ENCODE assay signal across 22 cellular contexts in genomic region chrX:125826774-125827451, GRCh38.
A peak's percentile ranks its signal among the peaks of the same experiment; 100 is the strongest.
DNase-seq lines count a peak whose midpoint lies in the region; ATAC-seq and TF ChIP-seq lines count a peak whose summit lies in the region.
"Had no signal": no experiment of that assay in that cellular context is flagged by ENCODE, and none has a peak within 500 bp of the region (broad histone marks: within the 10 kb centered on the region; RNA-seq: fewer than 3 reads in every experiment).

No MANE protein-coding gene starts in this region.

- no peak overlapping the region for H3K27ac Mint-ChIP-seq in WTC11

- H3K4me2 ChIP-seq in trophoblast cell (ENCODE audit: low read length), result no peak overlapping the region

- POLR2A ChIA-PET in WTC11 (lab: Charles Lee), result no interaction called here

- no peak overlapping the region for H2BK5ac ChIP-seq in trophoblast cell (ENCODE audit: low read depth, low read length, poor library complexity)

- TF ChIP-seq CTCF in NB4 (IDR thresholded peaks at IDR 0.05; ENCODE audit: low read depth, low read length), result no peak
- TF ChIP-seq CTCF in WTC11 (IDR thresholded peaks at IDR 0.05), result no peak

- DNase-seq in NCI-H82 (lab: John Stamatoyannopoulos, UW) (peak; percentile 39), NCI-H82 treated with DMSO at 0.1 percent for 48 hours (lab: John Stamatoyannopoulos, UW; ENCODE audit: unreplicated experiment) (no peak), NB4 (ENCODE audit: low read depth) (peak; percentile 1), WTC11 (ENCODE audit: low spot score) (no peak), trophoblast cell (no peak), NCI-H774 (lab: John Stamatoyannopoulos, UW) (no peak)
- DNase-seq: 8988T, Calu3, DND-41, GOT3, HCEC 1CT, IMR-90, MV-4-11, NCI-H1417, NCI-H1694, NCI-H2029 treated with DMSO at 0.1 percent for 48 hours, NCI-H226, NCI-H510A treated with DMSO at 0.1 percent for 48 hours, SHP77 had no signal

- H3K9ac ChIP-seq in trophoblast cell (ENCODE audit: low read length), result no peak overlapping the region

- H3K27me3 Mint-ChIP-seq in WTC11 (ENCODE audit: low read depth), result no peaks in the 10 kb centered on the region

- H3K23ac ChIP-seq in trophoblast cell (ENCODE audit: low read length), result no peak overlapping the region

- H2AFZ ChIP-seq in trophoblast cell (ENCODE audit: insufficient read depth, low read length, poor library complexity), result no peak overlapping the region

- H2BK12ac ChIP-seq in trophoblast cell (ENCODE audit: low read length), result no peak overlapping the region

- H4K8ac ChIP-seq in trophoblast cell (ENCODE audit: low read depth, low read length), result peak overlapping the region; percentile 19

- peaks cover 7% of the 10 kb centered on the region for H3K4me1 Mint-ChIP-seq in WTC11

- H4K91ac ChIP-seq in trophoblast cell (ENCODE audit: low read depth, low read length), result no peak overlapping the region

- H3K79me1 ChIP-seq in trophoblast cell (ENCODE audit: low read length), result no peaks in the 10 kb centered on the region

- H3K36me3 Mint-ChIP-seq in WTC11, result peaks cover 7% of the 10 kb centered on the region

- H3K36me3 ChIP-seq in trophoblast cell (ENCODE audit: control insufficient read depth in 1 of 2, insufficient read depth in 2 of 2, low read length in 2 of 2), result no peaks in the 10 kb centered on the region

- no peak overlapping the region for H2AK5ac ChIP-seq in trophoblast cell (ENCODE audit: low read length)

- no peak for TF ChIP-seq POLR2A in NB4 (IDR thresholded peaks at IDR 0.05; ENCODE audit: extremely low read depth, insufficient read length)

- no peaks in the 10 kb centered on the region for H3K27me3 ChIP-seq in trophoblast cell (ENCODE audit: insufficient read depth, low read length)

- H3K4me1 ChIP-seq in trophoblast cell (ENCODE audit: control insufficient read depth in 1 of 2, insufficient read depth in 2 of 2, low read length in 2 of 2), result no peaks in the 10 kb centered on the region

- peaks cover 26% of the 10 kb centered on the region for H3K9me3 Mint-ChIP-seq in WTC11

- no peak overlapping the region for H3K4me3 ChIP-seq in NB4 (ENCODE audit: low read depth, low read length)
- H3K4me3 ChIP-seq in trophoblast cell (ENCODE audit: low read depth, low read length), result no peak overlapping the region

- no peak overlapping the region for H4K12ac ChIP-seq in trophoblast cell (ENCODE audit: low read depth, low read length)

- no peak overlapping the region for H3K27ac ChIP-seq in trophoblast cell (ENCODE audit: low read depth, low read length)
- H3K27ac ChIP-seq: RWPE1 had no signal

- no CpG with 5 or more reads among the region's 6 CpGs for WGBS in trophoblast cell (ENCODE audit: extremely low coverage, insufficient coverage, insufficient read length)

- CTCF ChIA-PET in WTC11 (lab: Charles Lee), result interaction anchor here (0.7 kb wide), 1 partner anchor 311 kb away, joined by 3 read pairs; no protein-coding TSS in a partner anchor

- H3K4ac ChIP-seq in trophoblast cell (ENCODE audit: low read depth, low read length), result no peak overlapping the region

- H3K14ac ChIP-seq in trophoblast cell (ENCODE audit: low read length), result no peak overlapping the region

- H3K79me2 ChIP-seq in trophoblast cell (ENCODE audit: control insufficient read depth, insufficient read depth, low read length, poor library complexity), result no peaks in the 10 kb centered on the region

- ATAC-seq in WTC11 (peak; percentile 46), HG03571 (IDR thresholded peaks at IDR 0.05; ENCODE audit: unreplicated experiment) (no peak), GM18861 (IDR thresholded peaks at IDR 0.05; ENCODE audit: unreplicated experiment) (no peak)

- H3K18ac ChIP-seq in trophoblast cell (ENCODE audit: low read length), result no peak overlapping the region

- H3K9me3 ChIP-seq in trophoblast cell (ENCODE audit: insufficient read depth, low read depth, low read length), result no peaks in the 10 kb centered on the region

- no peak overlapping the region for H3K4me3 Mint-ChIP-seq in WTC11

- H2BK120ac ChIP-seq in trophoblast cell (ENCODE audit: insufficient read depth, low read length, poor library complexity), result no peak overlapping the region

TF ChIP-seq in WTC11, 78 proteins besides CTCF, POLR2A, EP300 and RAD21:
- TF ChIP-seq AR (CRISPR knock-in tag; IDR thresholded peaks at IDR 0.05) (no peak), TCF7 (CRISPR knock-in tag; IDR thresholded peaks at IDR 0.05; ENCODE audit: low read depth) (no peak), IRF2 (CRISPR knock-in tag; IDR thresholded peaks at IDR 0.05; ENCODE audit: borderline replicate concordance, low read depth) (no peak), SMAD3 (CRISPR knock-in tag; IDR thresholded peaks at IDR 0.05; ENCODE audit: borderline replicate concordance) (no peak), ZNF232 (CRISPR knock-in tag; IDR thresholded peaks at IDR 0.05) (no peak), RORB (CRISPR knock-in tag; IDR thresholded peaks at IDR 0.05) (no peak), USF2 (CRISPR knock-in tag; IDR thresholded peaks at IDR 0.05) (no peak), ZNF317 (CRISPR knock-in tag; IDR thresholded peaks at IDR 0.05; ENCODE audit: borderline replicate concordance, low read depth) (no peak), TEAD4 (CRISPR knock-in tag; IDR thresholded peaks at IDR 0.05) (no peak), CBFB (CRISPR knock-in tag; IDR thresholded peaks at IDR 0.05; ENCODE audit: low read depth) (no peak), TEAD1 (CRISPR knock-in tag; IDR thresholded peaks at IDR 0.05) (no peak), ZNF416 (CRISPR knock-in tag; IDR thresholded peaks at IDR 0.05) (no peak)
- TF ChIP-seq, protein P1, sequence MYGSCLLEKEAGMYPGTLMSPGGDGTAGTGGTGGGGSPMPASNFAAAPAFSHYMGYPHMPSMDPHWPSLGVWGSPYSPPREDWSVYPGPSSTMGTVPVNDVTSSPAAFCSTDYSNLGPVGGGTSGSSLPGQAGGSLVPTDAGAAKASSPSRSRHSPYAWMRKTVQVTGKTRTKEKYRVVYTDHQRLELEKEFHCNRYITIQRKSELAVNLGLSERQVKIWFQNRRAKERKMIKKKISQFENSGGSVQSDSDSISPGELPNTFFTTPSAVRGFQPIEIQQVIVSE (CRISPR knock-in tag; IDR thresholded peaks at IDR 0.05; ENCODE audit: borderline replicate concordance), result no peak
- TF ChIP-seq, protein P2, sequence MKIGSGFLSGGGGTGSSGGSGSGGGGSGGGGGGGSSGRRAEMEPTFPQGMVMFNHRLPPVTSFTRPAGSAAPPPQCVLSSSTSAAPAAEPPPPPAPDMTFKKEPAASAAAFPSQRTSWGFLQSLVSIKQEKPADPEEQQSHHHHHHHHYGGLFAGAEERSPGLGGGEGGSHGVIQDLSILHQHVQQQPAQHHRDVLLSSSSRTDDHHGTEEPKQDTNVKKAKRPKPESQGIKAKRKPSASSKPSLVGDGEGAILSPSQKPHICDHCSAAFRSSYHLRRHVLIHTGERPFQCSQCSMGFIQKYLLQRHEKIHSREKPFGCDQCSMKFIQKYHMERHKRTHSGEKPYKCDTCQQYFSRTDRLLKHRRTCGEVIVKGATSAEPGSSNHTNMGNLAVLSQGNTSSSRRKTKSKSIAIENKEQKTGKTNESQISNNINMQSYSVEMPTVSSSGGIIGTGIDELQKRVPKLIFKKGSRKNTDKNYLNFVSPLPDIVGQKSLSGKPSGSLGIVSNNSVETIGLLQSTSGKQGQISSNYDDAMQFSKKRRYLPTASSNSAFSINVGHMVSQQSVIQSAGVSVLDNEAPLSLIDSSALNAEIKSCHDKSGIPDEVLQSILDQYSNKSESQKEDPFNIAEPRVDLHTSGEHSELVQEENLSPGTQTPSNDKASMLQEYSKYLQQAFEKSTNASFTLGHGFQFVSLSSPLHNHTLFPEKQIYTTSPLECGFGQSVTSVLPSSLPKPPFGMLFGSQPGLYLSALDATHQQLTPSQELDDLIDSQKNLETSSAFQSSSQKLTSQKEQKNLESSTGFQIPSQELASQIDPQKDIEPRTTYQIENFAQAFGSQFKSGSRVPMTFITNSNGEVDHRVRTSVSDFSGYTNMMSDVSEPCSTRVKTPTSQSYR (CRISPR knock-in tag; IDR thresholded peaks at IDR 0.05), result no peak
- TF ChIP-seq, protein P3, sequence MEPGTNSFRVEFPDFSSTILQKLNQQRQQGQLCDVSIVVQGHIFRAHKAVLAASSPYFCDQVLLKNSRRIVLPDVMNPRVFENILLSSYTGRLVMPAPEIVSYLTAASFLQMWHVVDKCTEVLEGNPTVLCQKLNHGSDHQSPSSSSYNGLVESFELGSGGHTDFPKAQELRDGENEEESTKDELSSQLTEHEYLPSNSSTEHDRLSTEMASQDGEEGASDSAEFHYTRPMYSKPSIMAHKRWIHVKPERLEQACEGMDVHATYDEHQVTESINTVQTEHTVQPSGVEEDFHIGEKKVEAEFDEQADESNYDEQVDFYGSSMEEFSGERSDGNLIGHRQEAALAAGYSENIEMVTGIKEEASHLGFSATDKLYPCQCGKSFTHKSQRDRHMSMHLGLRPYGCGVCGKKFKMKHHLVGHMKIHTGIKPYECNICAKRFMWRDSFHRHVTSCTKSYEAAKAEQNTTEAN (CRISPR knock-in tag; IDR thresholded peaks at IDR 0.05), result no peak
TF ChIP-seq in WTC11: peak in this region for 0.

Comparison
In these comparisons a context has a peak if more than half of its experiments do, and no peak if none do; other contexts are left out.
1. DNase-seq: peak in NCI-H82 (single experiment) and NB4 (single experiment); none in NCI-H82 treated with DMSO at 0.1 percent for 48 hours (single experiment), WTC11 (single experiment), trophoblast cell (0 of 2) and NCI-H774 (single experiment).